Comparison of ENCODE assay signal across 23 cellular contexts in genomic region chr1:2496746-2497145, GRCh38. TPM values are rescaled to one million over a fixed set of nuclear protein-coding genes. Genes with fewer than 3 reads are reported as not detected.
DNase-seq lines count a peak whose midpoint lies in the region; ATAC-seq, FAIRE-seq and TF ChIP-seq lines count a peak whose summit lies in the region.
"Had no signal": no experiment of that assay in that cellular context is flagged by ENCODE, and none has a peak within 500 bp of the region (broad histone marks: within the 10 kb centered on the region; RNA-seq: fewer than 3 reads in every experiment).

No MANE protein-coding gene starts in this region.

- H3K4me1 Mint-ChIP-seq in activated CD4-positive, alpha-beta T cell treated with anti-CD3 and anti-CD28 coated beads, Interleukin-2, amount 10 ng/mL, durations not matched to agents 7 days and 5 days, result peaks cover 29% of the 10 kb centered on the region
- H3K4me1 Mint-ChIP-seq in activated CD4-positive, alpha-beta T cell treated with anti-CD3 and anti-CD28 coated beads for 36 hours, result peaks cover 25% of the 10 kb centered on the region
- peaks cover 44 to 53% of the 10 kb centered on the region in 2 donors for H3K4me1 Mint-ChIP-seq in immature natural killer cell
- H3K4me1 Mint-ChIP-seq in activated T-cell treated with anti-CD3 and anti-CD28 coated beads, Interleukin-2, amount 50 U/mL, for 24 hours (ENCODE audit: low read depth), result peaks cover 29% of the 10 kb centered on the region

- TF ChIP-seq POLR2A in H54 (IDR thresholded peaks at IDR 0.05; ENCODE audit: low read depth, low read length), result no peak

- DNase-seq in activated CD4-positive, alpha-beta T cell treated with anti-CD3 and anti-CD28 coated beads, Interleukin-2, amount 10 ng/mL, durations not matched to agents 7 days and 5 days, result no peak
- no peak for DNase-seq in activated CD4-positive, alpha-beta T cell treated with anti-CD3 and anti-CD28 coated beads for 36 hours
- DNase-seq in OCI-LY7 (ENCODE audit: low spot score) (no peak), immature natural killer cell (no peak), NCI-H2196 treated with DMSO at 0.1 percent for 48 hours (lab: John Stamatoyannopoulos, UW; ENCODE audit: unreplicated experiment) (no peak), GM10266 (ENCODE audit: extremely low spot score) (no peak), H54 (ENCODE audit: insufficient read length, low spot score) (no peak)
- no peak for DNase-seq in activated T-cell treated with anti-CD3 and anti-CD28 coated beads, Interleukin-2, amount 50 U/mL, for 24 hours
- DNase-seq: AML-193; Calu3; CD4-positive, alpha-beta T cell; EL; HFFc6; Kasumi-1; MG63; NCI-H1048; NCI-H1436; NCI-H1930; NCI-H446; NK-92 treated with Interleukin-12 subunit alpha and Interleukin-12 subunit beta, amount 100 ng/mL, for 24 hours had no signal

- no peaks in the 10 kb centered on the region for H3K9me2 ChIP-seq in OCI-LY7 (ENCODE audit: insufficient read depth, low read length)

- ATAC-seq in activated CD4-positive, alpha-beta T cell treated with anti-CD3 and anti-CD28 coated beads for 36 hours, result no peak

- H3K4me3 Mint-ChIP-seq in activated CD4-positive, alpha-beta T cell treated with anti-CD3 and anti-CD28 coated beads, Interleukin-2, amount 10 ng/mL, durations not matched to agents 7 days and 5 days, result no peak overlapping the region
- H3K4me3 Mint-ChIP-seq in activated CD4-positive, alpha-beta T cell treated with anti-CD3 and anti-CD28 coated beads for 36 hours, result no peak overlapping the region
- peak overlapping the region in 1 of 5 donors; percentile 17 for H3K4me3 Mint-ChIP-seq in immature natural killer cell
- no peak overlapping the region for H3K4me3 Mint-ChIP-seq in activated T-cell treated with anti-CD3 and anti-CD28 coated beads, Interleukin-2, amount 50 U/mL, for 24 hours
- H3K4me3 Mint-ChIP-seq: CD4-positive, alpha-beta T cell; HFFc6 had no signal

- H3K36me3 Mint-ChIP-seq in activated CD4-positive, alpha-beta T cell treated with anti-CD3 and anti-CD28 coated beads, Interleukin-2, amount 10 ng/mL, durations not matched to agents 7 days and 5 days (ENCODE audit: low read depth), result no peaks in the 10 kb centered on the region
- no peaks in the 10 kb centered on the region for H3K36me3 Mint-ChIP-seq in activated CD4-positive, alpha-beta T cell treated with anti-CD3 and anti-CD28 coated beads for 36 hours (ENCODE audit: low read depth)
- no peaks in the 10 kb centered on the region for H3K36me3 Mint-ChIP-seq in immature natural killer cell
- H3K36me3 Mint-ChIP-seq in activated T-cell treated with anti-CD3 and anti-CD28 coated beads, Interleukin-2, amount 50 U/mL, for 24 hours (ENCODE audit: low read depth), result no peaks in the 10 kb centered on the region

- H3K27ac Mint-ChIP-seq in activated CD4-positive, alpha-beta T cell treated with anti-CD3 and anti-CD28 coated beads, Interleukin-2, amount 10 ng/mL, durations not matched to agents 7 days and 5 days, result peak overlapping the region; percentile 57
- no peak overlapping the region for H3K27ac Mint-ChIP-seq in activated CD4-positive, alpha-beta T cell treated with anti-CD3 and anti-CD28 coated beads for 36 hours
- peak overlapping the region in 5 of 6 donors; percentile 12 to 88 (median 60) for H3K27ac Mint-ChIP-seq in immature natural killer cell
- no peak overlapping the region for H3K27ac Mint-ChIP-seq in activated T-cell treated with anti-CD3 and anti-CD28 coated beads, Interleukin-2, amount 50 U/mL, for 24 hours
- H3K27ac Mint-ChIP-seq: CD4-positive, alpha-beta T cell; HFFc6 had no signal

- no peaks in the 10 kb centered on the region for H4K20me1 ChIP-seq in OCI-LY7 (ENCODE audit: insufficient read depth, low read length)

- no peak for FAIRE-seq in H54 (lab: Jason Lieb, UNC)
- FAIRE-seq: H1 had no signal

- H3K9me3 Mint-ChIP-seq in activated CD4-positive, alpha-beta T cell treated with anti-CD3 and anti-CD28 coated beads, Interleukin-2, amount 10 ng/mL, durations not matched to agents 7 days and 5 days, result no peaks in the 10 kb centered on the region
- H3K9me3 Mint-ChIP-seq in activated CD4-positive, alpha-beta T cell treated with anti-CD3 and anti-CD28 coated beads for 36 hours (ENCODE audit: low read depth), result no peaks in the 10 kb centered on the region
- no peaks in the 10 kb centered on the region for H3K9me3 Mint-ChIP-seq in immature natural killer cell
- H3K9me3 Mint-ChIP-seq in activated T-cell treated with anti-CD3 and anti-CD28 coated beads, Interleukin-2, amount 50 U/mL, for 24 hours, result no peaks in the 10 kb centered on the region
- H3K9me3 Mint-ChIP-seq: CD4-positive, alpha-beta T cell; HFFc6 had no signal

- POLR2A ChIA-PET in activated CD4-positive, alpha-beta T cell treated with anti-CD3 and anti-CD28 coated beads, Interleukin-2, amount 10 ng/mL, durations not matched to agents 7 days and 5 days (lab: Charles Lee), result no interaction called here
- POLR2A ChIA-PET in activated CD4-positive, alpha-beta T cell treated with anti-CD3 and anti-CD28 coated beads for 36 hours (lab: Charles Lee), result no interaction called here
- POLR2A ChIA-PET in OCI-LY7 (lab: Charles Lee), result no interaction called here

- H3K27me3 Mint-ChIP-seq in activated CD4-positive, alpha-beta T cell treated with anti-CD3 and anti-CD28 coated beads, Interleukin-2, amount 10 ng/mL, durations not matched to agents 7 days and 5 days, result no peaks in the 10 kb centered on the region
- H3K27me3 Mint-ChIP-seq in activated CD4-positive, alpha-beta T cell treated with anti-CD3 and anti-CD28 coated beads for 36 hours, result no peaks in the 10 kb centered on the region
- peaks cover 0 to 2% (median 0%) of the 10 kb centered on the region in 3 donors for H3K27me3 Mint-ChIP-seq in immature natural killer cell (ENCODE audit: low read depth in 3 of 3)
- H3K27me3 Mint-ChIP-seq in activated T-cell treated with anti-CD3 and anti-CD28 coated beads, Interleukin-2, amount 50 U/mL, for 24 hours, result no peaks in the 10 kb centered on the region
- H3K27me3 Mint-ChIP-seq: CD4-positive, alpha-beta T cell had no signal

- no peaks in the 10 kb centered on the region for H3K36me3 ChIP-seq in OCI-LY7 (ENCODE audit: insufficient read depth, low read length)
- H3K36me3 ChIP-seq: MG63 had no signal

- no peaks in the 10 kb centered on the region for H3K79me2 ChIP-seq in OCI-LY7 (ENCODE audit: insufficient read depth, low read depth, low read length)

- H3K4me2 ChIP-seq in OCI-LY7 (ENCODE audit: low read length), result peak overlapping the region; percentile 77

- no peak overlapping the region; the same call in 1 of the 2 replicates for H2AFZ ChIP-seq in OCI-LY7 (ENCODE audit: low read length)

- H3K4me3 ChIP-seq in OCI-LY7 (ENCODE audit: low read depth, low read length, poor library complexity, severe bottlenecking), result peak overlapping the region; percentile 30
- H3K4me3 ChIP-seq: MG63, SK-N-MC had no signal

- intact Hi-C loops in activated CD4-positive, alpha-beta T cell treated with anti-CD3 and anti-CD28 coated beads for 36 hours (cut with DNase I, micrococcal nuclease), result no loop called here
- intact Hi-C loops in OCI-LY7 (cut with micrococcal nuclease; ENCODE audit: unreplicated experiment), result loop anchor here (1.0 kb wide), 2 partner anchors 50 to 83 kb away; no protein-coding TSS in a partner anchor

- no peak for TF ChIP-seq CTCF in OCI-LY7 (conservative IDR thresholded peaks at IDR 0.05; ENCODE audit: low read length)
- TF ChIP-seq CTCF in GM10266 (IDR thresholded peaks at IDR 0.05; ENCODE audit: control insufficient read depth, insufficient read depth, low read depth, missing control alignments), result no peak

- peaks cover 88% of the 10 kb centered on the region for H3K4me1 ChIP-seq in OCI-LY7 (ENCODE audit: insufficient read depth, low read length, poor library complexity, severe bottlenecking)

- H3K9me3 ChIP-seq in OCI-LY7 (ENCODE audit: low read length), result no peaks in the 10 kb centered on the region
- H3K9me3 ChIP-seq: MG63 had no signal

- CTCF ChIA-PET in activated CD4-positive, alpha-beta T cell treated with anti-CD3 and anti-CD28 coated beads, Interleukin-2, amount 10 ng/mL, durations not matched to agents 7 days and 5 days (lab: Charles Lee), result interaction anchor here (1.1 to 1.6 kb wide), 2 partner anchors 9 to 51 kb away, joined by 3 to 4 read pairs; no protein-coding TSS in a partner anchor
- CTCF ChIA-PET in activated CD4-positive, alpha-beta T cell treated with anti-CD3 and anti-CD28 coated beads for 36 hours (lab: Charles Lee), result no interaction called here
- CTCF ChIA-PET in OCI-LY7 (lab: Charles Lee; ENCODE audit: unreplicated experiment), result no interaction called here

- BruUV-seq in OCI-LY7 (replicated peaks; lab: Mats Ljungman, UMichigan), result no TSS peak

- peak overlapping the region; percentile 61 for H3K27ac ChIP-seq in OCI-LY7 (ENCODE audit: low read depth, low read length, poor library complexity, severe bottlenecking)
- H3K27ac ChIP-seq: 22Rv1, SK-N-MC had no signal

RNA-seq across cellular contexts. Expression of gene PLCH2, which starts 20.7 kb away (rescaled TPM):
- 10 to 100 TPM; 16.7 to 21.1 TPM for total RNA-seq in activated CD4-positive, alpha-beta T cell treated with anti-CD3 and anti-CD28 coated beads, Interleukin-2, amount 10 ng/mL, durations not matched to agents 7 days and 5 days
- total RNA-seq in activated CD4-positive, alpha-beta T cell treated with anti-CD3 and anti-CD28 coated beads for 36 hours, result 1 to 10 TPM; 5.1 to 6.3 TPM
- total RNA-seq in OCI-LY7 (2014; rRNA removed; shearing (Covaris generic)), result 1.8 and 2.2 TPM in 2 replicates
- 1.0 and 1.4 TPM in 2 replicates for total RNA-seq in OCI-LY7 (2022)
- 1 to 10 TPM in 2 of 3 donors, not detected in 1; 2.9 to 5.1 TPM for polyA plus RNA-seq in immature natural killer cell

RNA-seq across cellular contexts. Expression of gene PANK4, which starts 29.6 kb away (rescaled TPM):
- 10 to 100 TPM; 66.6 to 76.6 TPM for total RNA-seq in activated CD4-positive, alpha-beta T cell treated with anti-CD3 and anti-CD28 coated beads, Interleukin-2, amount 10 ng/mL, durations not matched to agents 7 days and 5 days
- 10 to 100 TPM; 32.4 to 39.2 TPM for total RNA-seq in activated CD4-positive, alpha-beta T cell treated with anti-CD3 and anti-CD28 coated beads for 36 hours
- total RNA-seq in OCI-LY7 (2014; rRNA removed; shearing (Covaris generic)), result 43.6 and 55.9 TPM in 2 replicates
- total RNA-seq in OCI-LY7 (2022), result 49.1 and 53.9 TPM in 2 replicates
- polyA plus RNA-seq in immature natural killer cell, result 10 to 100 TPM in 1 of 3 donors, 1 to 10 TPM in 2; 9.1 to 23.3 (median 9.8) TPM

RNA-seq across cellular contexts. Expression of gene HES5, which starts 33.3 kb away (rescaled TPM):
- not detected for total RNA-seq in activated CD4-positive, alpha-beta T cell treated with anti-CD3 and anti-CD28 coated beads, Interleukin-2, amount 10 ng/mL, durations not matched to agents 7 days and 5 days
- total RNA-seq in activated CD4-positive, alpha-beta T cell treated with anti-CD3 and anti-CD28 coated beads for 36 hours, result under 1 TPM in 1 of 2 experiments, not detected in 1; 0.14 TPM
- total RNA-seq in OCI-LY7 (2014; rRNA removed; shearing (Covaris generic)), result not detected in 2 replicates
- not detected in 2 replicates for total RNA-seq in OCI-LY7 (2022)
- polyA plus RNA-seq in immature natural killer cell, result not detected
- total RNA-seq: Calu3; CD4-positive, alpha-beta T cell had no signal
- polyA plus RNA-seq: H1 had no signal

RNA-seq across cellular contexts. Expression of gene TNFRSF14, which starts 59.4 kb away (rescaled TPM):
- 100 to 1,000 TPM; 182 to 192 TPM for total RNA-seq in activated CD4-positive, alpha-beta T cell treated with anti-CD3 and anti-CD28 coated beads, Interleukin-2, amount 10 ng/mL, durations not matched to agents 7 days and 5 days
- 100 to 1,000 TPM; 135 to 145 TPM for total RNA-seq in activated CD4-positive, alpha-beta T cell treated with anti-CD3 and anti-CD28 coated beads for 36 hours
- total RNA-seq in OCI-LY7 (2014; rRNA removed; shearing (Covaris generic)), result 15.0 and 18.5 TPM in 2 replicates
- total RNA-seq in OCI-LY7 (2022), result 15.7 and 18.9 TPM in 2 replicates
- polyA plus RNA-seq in immature natural killer cell, result 10 to 100 TPM; 62.5 to 75.1 (median 63.8) TPM

Comparison
In these comparisons a context has a peak if more than half of its experiments do, and no peak if none do; other contexts are left out.
1. H3K27ac Mint-ChIP-seq: peak in activated CD4-positive, alpha-beta T cell treated with anti-CD3 and anti-CD28 coated beads, Interleukin-2, amount 10 ng/mL, durations not matched to agents 7 days and 5 days (single experiment) and immature natural killer cell (5 of 6); none in activated CD4-positive, alpha-beta T cell treated with anti-CD3 and anti-CD28 coated beads for 36 hours (single experiment) and activated T-cell treated with anti-CD3 and anti-CD28 coated beads, Interleukin-2, amount 50 U/mL, for 24 hours (single experiment).